Comparison of ENCODE assay signal across 1 cellular context in the genomic region with DNA sequence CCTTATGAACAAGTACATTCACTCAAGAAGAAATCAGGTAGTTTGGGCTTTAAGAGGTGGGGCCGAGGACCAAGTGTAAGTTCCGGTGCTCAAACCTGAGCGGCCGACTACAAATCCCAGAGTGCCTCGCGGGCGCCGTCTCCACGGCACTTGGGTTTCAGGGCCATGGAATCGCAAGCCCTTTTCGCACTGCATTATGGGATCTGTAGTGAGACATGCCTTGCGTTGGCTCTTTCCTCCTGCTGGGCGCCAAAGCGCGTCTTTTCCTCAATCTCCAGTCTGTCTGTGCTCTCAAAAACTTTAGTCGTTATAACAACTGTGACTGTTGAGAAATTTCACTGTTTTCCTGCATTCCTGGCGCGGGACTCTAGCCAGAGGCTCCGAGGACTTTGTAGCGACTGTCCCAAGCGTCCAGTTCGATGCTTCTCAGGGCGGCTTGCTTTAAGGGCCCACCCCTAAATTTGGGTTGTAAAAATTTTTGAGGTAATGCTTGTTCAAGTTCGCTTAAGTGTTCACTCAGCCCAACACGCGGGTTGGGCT.
TF ChIP-seq lines count a peak whose summit lies in the region.

No MANE protein-coding gene starts in this region.

TF ChIP-seq in H1, 55 proteins besides CTCF, POLR2A, EP300 and RAD21 (continued from another document):
- TF ChIP-seq KDM4A (IDR thresholded peaks at IDR 0.05; ENCODE audit: low read depth, low read length, severe bottlenecking) (peak; percentile 6), TAF1 (IDR thresholded peaks at IDR 0.05; ENCODE audit: low read depth, low read length) (no peak), CREB1 (IDR thresholded peaks at IDR 0.05) (peak; percentile 36; the same call in 1 of the 2 replicates), SP1 (IDR thresholded peaks at IDR 0.05; ENCODE audit: low read depth, low read length) (peak; percentile 40; the same call in 1 of the 2 replicates), BCL11A (IDR thresholded peaks at IDR 0.05; ENCODE audit: low read depth in 2 of 2, low read length in 2 of 2) (no peak), BRCA1 (IDR thresholded peaks at IDR 0.05; ENCODE audit: low read depth, low read length) (no peak), SP4 (IDR thresholded peaks at IDR 0.05; ENCODE audit: low read length) (no peak), SIX5 (IDR thresholded peaks at IDR 0.05; ENCODE audit: low read depth, low read length) (peak; percentile 89), SUZ12 (IDR thresholded peaks at IDR 0.05; ENCODE audit: low read length) (no peak)
- TF ChIP-seq, protein P1, sequence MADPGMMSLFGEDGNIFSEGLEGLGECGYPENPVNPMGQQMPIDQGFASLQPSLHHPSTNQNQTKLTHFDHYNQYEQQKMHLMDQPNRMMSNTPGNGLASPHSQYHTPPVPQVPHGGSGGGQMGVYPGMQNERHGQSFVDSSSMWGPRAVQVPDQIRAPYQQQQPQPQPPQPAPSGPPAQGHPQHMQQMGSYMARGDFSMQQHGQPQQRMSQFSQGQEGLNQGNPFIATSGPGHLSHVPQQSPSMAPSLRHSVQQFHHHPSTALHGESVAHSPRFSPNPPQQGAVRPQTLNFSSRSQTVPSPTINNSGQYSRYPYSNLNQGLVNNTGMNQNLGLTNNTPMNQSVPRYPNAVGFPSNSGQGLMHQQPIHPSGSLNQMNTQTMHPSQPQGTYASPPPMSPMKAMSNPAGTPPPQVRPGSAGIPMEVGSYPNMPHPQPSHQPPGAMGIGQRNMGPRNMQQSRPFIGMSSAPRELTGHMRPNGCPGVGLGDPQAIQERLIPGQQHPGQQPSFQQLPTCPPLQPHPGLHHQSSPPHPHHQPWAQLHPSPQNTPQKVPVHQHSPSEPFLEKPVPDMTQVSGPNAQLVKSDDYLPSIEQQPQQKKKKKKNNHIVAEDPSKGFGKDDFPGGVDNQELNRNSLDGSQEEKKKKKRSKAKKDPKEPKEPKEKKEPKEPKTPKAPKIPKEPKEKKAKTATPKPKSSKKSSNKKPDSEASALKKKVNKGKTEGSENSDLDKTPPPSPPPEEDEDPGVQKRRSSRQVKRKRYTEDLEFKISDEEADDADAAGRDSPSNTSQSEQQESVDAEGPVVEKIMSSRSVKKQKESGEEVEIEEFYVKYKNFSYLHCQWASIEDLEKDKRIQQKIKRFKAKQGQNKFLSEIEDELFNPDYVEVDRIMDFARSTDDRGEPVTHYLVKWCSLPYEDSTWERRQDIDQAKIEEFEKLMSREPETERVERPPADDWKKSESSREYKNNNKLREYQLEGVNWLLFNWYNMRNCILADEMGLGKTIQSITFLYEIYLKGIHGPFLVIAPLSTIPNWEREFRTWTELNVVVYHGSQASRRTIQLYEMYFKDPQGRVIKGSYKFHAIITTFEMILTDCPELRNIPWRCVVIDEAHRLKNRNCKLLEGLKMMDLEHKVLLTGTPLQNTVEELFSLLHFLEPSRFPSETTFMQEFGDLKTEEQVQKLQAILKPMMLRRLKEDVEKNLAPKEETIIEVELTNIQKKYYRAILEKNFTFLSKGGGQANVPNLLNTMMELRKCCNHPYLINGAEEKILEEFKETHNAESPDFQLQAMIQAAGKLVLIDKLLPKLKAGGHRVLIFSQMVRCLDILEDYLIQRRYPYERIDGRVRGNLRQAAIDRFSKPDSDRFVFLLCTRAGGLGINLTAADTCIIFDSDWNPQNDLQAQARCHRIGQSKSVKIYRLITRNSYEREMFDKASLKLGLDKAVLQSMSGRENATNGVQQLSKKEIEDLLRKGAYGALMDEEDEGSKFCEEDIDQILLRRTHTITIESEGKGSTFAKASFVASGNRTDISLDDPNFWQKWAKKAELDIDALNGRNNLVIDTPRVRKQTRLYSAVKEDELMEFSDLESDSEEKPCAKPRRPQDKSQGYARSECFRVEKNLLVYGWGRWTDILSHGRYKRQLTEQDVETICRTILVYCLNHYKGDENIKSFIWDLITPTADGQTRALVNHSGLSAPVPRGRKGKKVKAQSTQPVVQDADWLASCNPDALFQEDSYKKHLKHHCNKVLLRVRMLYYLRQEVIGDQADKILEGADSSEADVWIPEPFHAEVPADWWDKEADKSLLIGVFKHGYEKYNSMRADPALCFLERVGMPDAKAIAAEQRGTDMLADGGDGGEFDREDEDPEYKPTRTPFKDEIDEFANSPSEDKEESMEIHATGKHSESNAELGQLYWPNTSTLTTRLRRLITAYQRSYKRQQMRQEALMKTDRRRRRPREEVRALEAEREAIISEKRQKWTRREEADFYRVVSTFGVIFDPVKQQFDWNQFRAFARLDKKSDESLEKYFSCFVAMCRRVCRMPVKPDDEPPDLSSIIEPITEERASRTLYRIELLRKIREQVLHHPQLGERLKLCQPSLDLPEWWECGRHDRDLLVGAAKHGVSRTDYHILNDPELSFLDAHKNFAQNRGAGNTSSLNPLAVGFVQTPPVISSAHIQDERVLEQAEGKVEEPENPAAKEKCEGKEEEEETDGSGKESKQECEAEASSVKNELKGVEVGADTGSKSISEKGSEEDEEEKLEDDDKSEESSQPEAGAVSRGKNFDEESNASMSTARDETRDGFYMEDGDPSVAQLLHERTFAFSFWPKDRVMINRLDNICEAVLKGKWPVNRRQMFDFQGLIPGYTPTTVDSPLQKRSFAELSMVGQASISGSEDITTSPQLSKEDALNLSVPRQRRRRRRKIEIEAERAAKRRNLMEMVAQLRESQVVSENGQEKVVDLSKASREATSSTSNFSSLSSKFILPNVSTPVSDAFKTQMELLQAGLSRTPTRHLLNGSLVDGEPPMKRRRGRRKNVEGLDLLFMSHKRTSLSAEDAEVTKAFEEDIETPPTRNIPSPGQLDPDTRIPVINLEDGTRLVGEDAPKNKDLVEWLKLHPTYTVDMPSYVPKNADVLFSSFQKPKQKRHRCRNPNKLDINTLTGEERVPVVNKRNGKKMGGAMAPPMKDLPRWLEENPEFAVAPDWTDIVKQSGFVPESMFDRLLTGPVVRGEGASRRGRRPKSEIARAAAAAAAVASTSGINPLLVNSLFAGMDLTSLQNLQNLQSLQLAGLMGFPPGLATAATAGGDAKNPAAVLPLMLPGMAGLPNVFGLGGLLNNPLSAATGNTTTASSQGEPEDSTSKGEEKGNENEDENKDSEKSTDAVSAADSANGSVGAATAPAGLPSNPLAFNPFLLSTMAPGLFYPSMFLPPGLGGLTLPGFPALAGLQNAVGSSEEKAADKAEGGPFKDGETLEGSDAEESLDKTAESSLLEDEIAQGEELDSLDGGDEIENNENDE (IDR thresholded peaks at IDR 0.05; ENCODE audit: insufficient replicate concordance, low read length): no peak
